ENCODE assay signal across 27 cellular contexts in the genomic region with DNA sequence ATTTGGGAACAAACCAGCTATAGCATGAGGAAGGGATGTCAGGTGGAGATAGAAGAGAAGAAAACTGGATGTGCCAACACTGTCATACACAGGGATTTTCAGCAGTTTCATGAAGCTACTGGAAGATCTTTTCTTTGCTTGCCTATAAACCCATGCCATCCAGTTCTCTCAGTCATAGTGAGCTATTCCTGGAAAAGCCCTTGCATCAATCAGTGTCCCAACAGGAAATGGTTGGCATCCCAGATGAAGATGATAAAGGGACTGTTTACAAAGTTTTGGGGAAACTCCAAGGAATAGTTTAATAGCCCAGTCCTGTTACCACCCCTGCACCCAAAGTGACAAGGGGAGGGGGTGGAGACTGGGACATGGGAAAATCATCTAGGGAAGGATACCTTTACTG. TPM values are rescaled to one million over a fixed set of nuclear protein-coding genes. Genes with fewer than 3 reads are reported as not detected.
A peak's percentile ranks its signal among the peaks of the same experiment; 100 is the strongest.
DNase-seq lines count a peak whose midpoint lies in the region; ATAC-seq and TF ChIP-seq lines count a peak whose summit lies in the region.
"Had no signal": no experiment of that assay in that cellular context is flagged by ENCODE, and none has a peak within 500 bp of the region (broad histone marks: within the 10 kb centered on the region; RNA-seq: fewer than 3 reads in every experiment).

No MANE protein-coding gene starts in this region.

- peaks cover 38% of the 10 kb centered on the region for H3K4me1 Mint-ChIP-seq in nephron progenitor cell
- H3K4me1 Mint-ChIP-seq: B cell; CD14-positive monocyte; CD4-positive, alpha-beta memory T cell; CD4-positive, CD25-positive, alpha-beta regulatory T cell; CD8-positive, alpha-beta memory T cell had no signal

- no peak overlapping the region for H3K4me3 Mint-ChIP-seq in nephron progenitor cell
- H3K4me3 Mint-ChIP-seq: B cell; CD14-positive monocyte; CD4-positive, alpha-beta memory T cell; CD4-positive, alpha-beta T cell; CD4-positive, CD25-positive, alpha-beta regulatory T cell; CD8-positive, alpha-beta memory T cell; CD8-positive, alpha-beta T cell had no signal

- H3K9me3 Mint-ChIP-seq in nephron progenitor cell = no peaks in the 10 kb centered on the region
- H3K9me3 Mint-ChIP-seq: CD14-positive monocyte; CD4-positive, alpha-beta memory T cell; CD4-positive, alpha-beta T cell; CD8-positive, alpha-beta memory T cell; CD8-positive, alpha-beta T cell had no signal

- peak; percentile 31 for DNase-seq in A172 (ENCODE audit: low spot score)
- DNase-seq in nephron progenitor cell = no peak
- no peak for DNase-seq in NCI-H2227 treated with DMSO at 0.1 percent for 48 hours (lab: John Stamatoyannopoulos, UW)
- DNase-seq: 8988T; ACHN; AML-193; BE2C; C1 segment of cervical spinal cord; Caco-2; Calu3; CD4-positive, alpha-beta memory T cell; CD4-positive, alpha-beta T cell; CD4-positive, CD25-positive, alpha-beta regulatory T cell; CD8-positive, alpha-beta memory T cell; CD8-positive, alpha-beta T cell; COR-L47; DMS 273 treated with DMSO at 0.1 percent for 48 hours; DMS153; DMS53; DMS79; DMS79 treated with DMSO at 0.1 percent for 48 hours; DND-41; EL had no signal

- H3K27ac Mint-ChIP-seq in nephron progenitor cell = peak overlapping the region; percentile 82
- H3K27ac Mint-ChIP-seq: B cell; CD14-positive monocyte; CD4-positive, alpha-beta memory T cell; CD4-positive, alpha-beta T cell; CD4-positive, CD25-positive, alpha-beta regulatory T cell; CD8-positive, alpha-beta memory T cell; CD8-positive, alpha-beta T cell had no signal

- no peaks in the 10 kb centered on the region for H3K36me3 Mint-ChIP-seq in nephron progenitor cell (ENCODE audit: low read depth)
- H3K36me3 Mint-ChIP-seq: CD14-positive monocyte; CD4-positive, alpha-beta memory T cell; CD4-positive, CD25-positive, alpha-beta regulatory T cell; CD8-positive, alpha-beta memory T cell; CD8-positive, alpha-beta T cell had no signal

- H3K27me3 Mint-ChIP-seq in nephron progenitor cell (ENCODE audit: low read depth, poor library complexity) = peaks cover 15% of the 10 kb centered on the region

- no peak for ATAC-seq in HG02973 (IDR thresholded peaks at IDR 0.05; ENCODE audit: unreplicated experiment)
- ATAC-seq: A549; CD8-positive, alpha-beta T cell had no signal

- TF ChIP-seq CTCF in nephron progenitor cell (IDR thresholded peaks at IDR 0.05) = no peak

RNA-seq across cellular contexts. Expression of a gene that starts 58.5 kb away (rescaled TPM):
- total RNA-seq in A172 (2014; rRNA removed; shearing (Covaris generic)) = 35.9 and 41.8 TPM in 2 replicates
